7 cellular contexts compared by ENCODE assay signal in the genomic region with DNA sequence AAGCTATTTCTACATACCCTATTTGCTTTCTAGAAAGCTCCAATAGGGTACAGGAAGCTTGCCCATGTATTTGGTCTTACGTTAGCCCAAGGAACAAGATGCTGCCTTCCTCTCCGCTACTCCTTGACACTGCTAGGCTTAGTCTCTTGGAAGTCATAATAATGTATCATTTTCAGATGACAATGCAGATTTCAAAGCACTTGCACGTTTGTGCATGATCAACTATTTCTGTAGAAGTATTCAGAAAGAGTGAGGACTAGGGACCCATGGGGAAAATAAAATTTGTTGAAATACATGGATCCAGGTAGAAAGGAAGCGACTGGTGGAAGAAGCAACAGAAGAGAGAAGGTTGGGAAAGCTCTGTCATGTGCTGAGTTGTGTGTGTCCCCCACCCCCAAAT.
"Had no signal": no experiment of that assay in that cellular context is flagged by ENCODE, and none has a peak within 500 bp of the region (broad histone marks: within the 10 kb centered on the region; RNA-seq: fewer than 3 reads in every experiment).

No MANE protein-coding gene starts in this region.

- FAIRE-seq: H1 had no signal

- H3K4me2 ChIP-seq: GM23338 had no signal

- ATAC-seq: GM23338 had no signal

- DNase-seq: H9, HCEC 1CT, KG1 had no signal

- H3K4me3 Mint-ChIP-seq: GM23338, H9, IgD-negative memory B cell had no signal

- H3K9me3 Mint-ChIP-seq: GM23338, H9, IgD-negative memory B cell had no signal

- H3K36me3 Mint-ChIP-seq: IgD-negative memory B cell had no signal

- H3K27me3 Mint-ChIP-seq: IgD-negative memory B cell had no signal

- H3K4me3 ChIP-seq: GM23338 had no signal

- H2AFZ ChIP-seq: GM23338 had no signal

- H3K27ac ChIP-seq: HL-60 had no signal

- H3K27ac Mint-ChIP-seq: GM23338, H9, IgD-negative memory B cell had no signal

- H3K4me1 Mint-ChIP-seq: GM23338, H9 had no signal
